14 cellular contexts compared by ENCODE assay signal in genomic region chr16:50708373-50709060, GRCh38.
A peak's percentile ranks its signal among the peaks of the same experiment; 100 is the strongest.
DNase-seq lines count a peak whose midpoint lies in the region; ATAC-seq lines count a peak whose summit lies in the region.
"Had no signal": no experiment of that assay in that cellular context is flagged by ENCODE, and none has a peak within 500 bp of the region (broad histone marks: within the 10 kb centered on the region; RNA-seq: fewer than 3 reads in every experiment).

No MANE protein-coding gene starts in this region.

- H3K27me3 Mint-ChIP-seq in T-helper 1 cell treated with Interleukin-12 subunit alpha and Interleukin-12 subunit beta and Interleukin-4 antibody, amounts not matched to agents 30 μg/mL and 1 μg/mL, for 36 hours (ENCODE audit: low read depth): no peaks in the 10 kb centered on the region
- H3K27me3 Mint-ChIP-seq in central memory CD8-positive, alpha-beta T cell: no peaks in the 10 kb centered on the region
- H3K27me3 Mint-ChIP-seq in stimulated activated memory B cell treated with anti-CD40 and anti-IgM and Interleukin-4, amounts not matched to agents 10 μg/mL and 1 μg/mL and 100 μg/mL, for 72 hours: no peaks in the 10 kb centered on the region
- H3K27me3 Mint-ChIP-seq: naive thymus-derived CD8-positive, alpha-beta T cell had no signal

- H3K36me3 Mint-ChIP-seq in T-helper 1 cell treated with Interleukin-12 subunit alpha and Interleukin-12 subunit beta and Interleukin-4 antibody, amounts not matched to agents 30 μg/mL and 1 μg/mL, for 36 hours (ENCODE audit: low read depth): peaks cover 44% of the 10 kb centered on the region
- H3K36me3 Mint-ChIP-seq in central memory CD8-positive, alpha-beta T cell (ENCODE audit: insufficient read depth): peaks cover 7% of the 10 kb centered on the region
- H3K36me3 Mint-ChIP-seq in stimulated activated memory B cell treated with anti-CD40 and anti-IgM and Interleukin-4, amounts not matched to agents 10 μg/mL and 1 μg/mL and 100 μg/mL, for 72 hours: peaks cover 25% of the 10 kb centered on the region

- DNase-seq in activated T-cell treated with anti-CD3 and anti-CD28 coated beads, Interleukin-2, amount 50 U/mL, for 1 hour: peak; percentile 33
- DNase-seq in activated T-cell treated with anti-CD3 and anti-CD28 coated beads for 4 hours: no peak
- DNase-seq in central memory CD8-positive, alpha-beta T cell (ENCODE audit: low spot score in 2 of 2): no peak
- no peak for DNase-seq in iPS-NIHi7 (ENCODE audit: extremely low spot score)
- DNase-seq in dedifferentiated amniotic fluid mesenchymal stem cell (ENCODE audit: extremely low spot score): no peak
- DNase-seq in NCI-H2029 (lab: John Stamatoyannopoulos, UW): no peak
- DNase-seq: ACHN; IMR-90; naive thymus-derived CD8-positive, alpha-beta T cell; NCI-H1436; NCI-H526; right lobe of liver had no signal

- peaks cover 35% of the 10 kb centered on the region for H3K4me1 Mint-ChIP-seq in T-helper 1 cell treated with Interleukin-12 subunit alpha and Interleukin-12 subunit beta and Interleukin-4 antibody, amounts not matched to agents 30 μg/mL and 1 μg/mL, for 36 hours (ENCODE audit: low read depth)
- peaks cover 16% of the 10 kb centered on the region for H3K4me1 Mint-ChIP-seq in central memory CD8-positive, alpha-beta T cell
- H3K4me1 Mint-ChIP-seq in stimulated activated memory B cell treated with anti-CD40 and anti-IgM and Interleukin-4, amounts not matched to agents 10 μg/mL and 1 μg/mL and 100 μg/mL, for 72 hours: peaks cover 44% of the 10 kb centered on the region

- H3K27ac Mint-ChIP-seq in T-helper 1 cell treated with Interleukin-12 subunit alpha and Interleukin-12 subunit beta and Interleukin-4 antibody, amounts not matched to agents 30 μg/mL and 1 μg/mL, for 36 hours: peak overlapping the region; percentile 39
- peak overlapping the region; percentile 27 for H3K27ac Mint-ChIP-seq in central memory CD8-positive, alpha-beta T cell (ENCODE audit: low read depth)
- peak overlapping the region; percentile 61 for H3K27ac Mint-ChIP-seq in stimulated activated memory B cell treated with anti-CD40 and anti-IgM and Interleukin-4, amounts not matched to agents 10 μg/mL and 1 μg/mL and 100 μg/mL, for 72 hours

- peaks cover 26% of the 10 kb centered on the region for H3K9me3 Mint-ChIP-seq in T-helper 1 cell treated with Interleukin-12 subunit alpha and Interleukin-12 subunit beta and Interleukin-4 antibody, amounts not matched to agents 30 μg/mL and 1 μg/mL, for 36 hours
- H3K9me3 Mint-ChIP-seq in central memory CD8-positive, alpha-beta T cell: peaks cover 6% of the 10 kb centered on the region
- H3K9me3 Mint-ChIP-seq in stimulated activated memory B cell treated with anti-CD40 and anti-IgM and Interleukin-4, amounts not matched to agents 10 μg/mL and 1 μg/mL and 100 μg/mL, for 72 hours: peaks cover 14% of the 10 kb centered on the region

- peak; percentile 28 for ATAC-seq in central memory CD8-positive, alpha-beta T cell (replicated peaks; ENCODE audit: extremely low read depth, poor library complexity, severe bottlenecking)
- peak; percentile 59 for ATAC-seq in stimulated activated memory B cell treated with anti-CD40 and anti-IgM and Interleukin-4, amounts not matched to agents 10 μg/mL and 1 μg/mL and 100 μg/mL, for 72 hours
- ATAC-seq: naive thymus-derived CD8-positive, alpha-beta T cell had no signal

- no peak overlapping the region for H3K4me3 Mint-ChIP-seq in T-helper 1 cell treated with Interleukin-12 subunit alpha and Interleukin-12 subunit beta and Interleukin-4 antibody, amounts not matched to agents 30 μg/mL and 1 μg/mL, for 36 hours
- H3K4me3 Mint-ChIP-seq in central memory CD8-positive, alpha-beta T cell: no peak overlapping the region
- H3K4me3 Mint-ChIP-seq in stimulated activated memory B cell treated with anti-CD40 and anti-IgM and Interleukin-4, amounts not matched to agents 10 μg/mL and 1 μg/mL and 100 μg/mL, for 72 hours: peak overlapping the region; percentile 46
- H3K4me3 Mint-ChIP-seq: naive thymus-derived CD8-positive, alpha-beta T cell had no signal
